ENCODE assay signal across 9 cellular contexts in genomic region chr1:226625832-226626576, GRCh38.
DNase-seq lines count a peak whose midpoint lies in the region; ATAC-seq lines count a peak whose summit lies in the region.
"Had no signal": no experiment of that assay in that cellular context is flagged by ENCODE, and none has a peak within 500 bp of the region (broad histone marks: within the 10 kb centered on the region; RNA-seq: fewer than 3 reads in every experiment).

No MANE protein-coding gene starts in this region.

- H3K4me3 Mint-ChIP-seq in activated CD4-positive, alpha-beta T cell treated with anti-CD3 and anti-CD28 coated beads, Interleukin-2, amount 10 ng/mL, durations not matched to agents 24 days and 14 days = peak overlapping the region; percentile 35
- H3K4me3 Mint-ChIP-seq in central memory CD8-positive, alpha-beta T cell = peak overlapping the region; percentile 47
- H3K4me3 Mint-ChIP-seq in stimulated activated naive B cell treated with anti-CD40 and anti-IgM and Interleukin-4, amounts not matched to agents 10 μg/mL and 1 μg/mL and 100 μg/mL, for 72 hours = peak overlapping the region; percentile 57 to 70

- peaks cover 8% of the 10 kb centered on the region for H3K27me3 Mint-ChIP-seq in activated CD4-positive, alpha-beta T cell treated with anti-CD3 and anti-CD28 coated beads, Interleukin-2, amount 10 ng/mL, durations not matched to agents 24 days and 14 days
- H3K27me3 Mint-ChIP-seq in central memory CD8-positive, alpha-beta T cell = no peaks in the 10 kb centered on the region
- no peaks in the 10 kb centered on the region for H3K27me3 Mint-ChIP-seq in stimulated activated naive B cell treated with anti-CD40 and anti-IgM and Interleukin-4, amounts not matched to agents 10 μg/mL and 1 μg/mL and 100 μg/mL, for 72 hours

- H3K27ac Mint-ChIP-seq in activated CD4-positive, alpha-beta T cell treated with anti-CD3 and anti-CD28 coated beads, Interleukin-2, amount 10 ng/mL, durations not matched to agents 24 days and 14 days = peak overlapping the region; percentile 88
- peak overlapping the region; percentile 49 for H3K27ac Mint-ChIP-seq in central memory CD8-positive, alpha-beta T cell (ENCODE audit: low read depth)
- H3K27ac Mint-ChIP-seq in stimulated activated naive B cell treated with anti-CD40 and anti-IgM and Interleukin-4, amounts not matched to agents 10 μg/mL and 1 μg/mL and 100 μg/mL, for 72 hours = peak overlapping the region; percentile 99

- H3K36me3 Mint-ChIP-seq in activated CD4-positive, alpha-beta T cell treated with anti-CD3 and anti-CD28 coated beads, Interleukin-2, amount 10 ng/mL, durations not matched to agents 24 days and 14 days (ENCODE audit: low read depth) = peaks cover 13% of the 10 kb centered on the region
- peaks cover 11% of the 10 kb centered on the region for H3K36me3 Mint-ChIP-seq in central memory CD8-positive, alpha-beta T cell (ENCODE audit: insufficient read depth)
- peaks cover 36 to 57% of the 10 kb centered on the region in 2 donors for H3K36me3 Mint-ChIP-seq in stimulated activated naive B cell treated with anti-CD40 and anti-IgM and Interleukin-4, amounts not matched to agents 10 μg/mL and 1 μg/mL and 100 μg/mL, for 72 hours

- no peak for DNase-seq in activated CD4-positive, alpha-beta T cell treated with anti-CD3 and anti-CD28 coated beads, Interleukin-2, amount 10 ng/mL, durations not matched to agents 24 days and 14 days
- DNase-seq in activated CD4-positive, alpha-beta T cell treated with anti-CD3 and anti-CD28 coated beads for 1 hour = no peak
- DNase-seq in central memory CD8-positive, alpha-beta T cell (ENCODE audit: low spot score in 2 of 2) = no peak
- no peak for DNase-seq in stimulated activated naive B cell treated with anti-CD40 and anti-IgM and Interleukin-4, amounts not matched to agents 10 μg/mL and 1 μg/mL and 100 μg/mL, for 72 hours
- DNase-seq in NCI-H510A (lab: John Stamatoyannopoulos, UW) = no peak
- DNase-seq in OCI-M1 (lab: John Stamatoyannopoulos, UW) = no peak
- DNase-seq in NCI-H524 (lab: John Stamatoyannopoulos, UW) = no peak
- DNase-seq: NCI-H187 had no signal

- peak; percentile 28 for ATAC-seq in HG03066 (IDR thresholded peaks at IDR 0.05; ENCODE audit: low read depth, unreplicated experiment)
- ATAC-seq in central memory CD8-positive, alpha-beta T cell (replicated peaks; ENCODE audit: extremely low read depth, poor library complexity, severe bottlenecking) = peak; percentile 37
- peak; percentile 38 to 47 for ATAC-seq in stimulated activated naive B cell treated with anti-CD40 and anti-IgM and Interleukin-4, amounts not matched to agents 10 μg/mL and 1 μg/mL and 100 μg/mL, for 72 hours (replicated peaks)

- H3K9me3 Mint-ChIP-seq in activated CD4-positive, alpha-beta T cell treated with anti-CD3 and anti-CD28 coated beads, Interleukin-2, amount 10 ng/mL, durations not matched to agents 24 days and 14 days = no peaks in the 10 kb centered on the region
- no peaks in the 10 kb centered on the region for H3K9me3 Mint-ChIP-seq in central memory CD8-positive, alpha-beta T cell
- peaks cover 8 to 9% of the 10 kb centered on the region in 2 donors for H3K9me3 Mint-ChIP-seq in stimulated activated naive B cell treated with anti-CD40 and anti-IgM and Interleukin-4, amounts not matched to agents 10 μg/mL and 1 μg/mL and 100 μg/mL, for 72 hours

- peaks cover 19% of the 10 kb centered on the region for H3K4me1 Mint-ChIP-seq in activated CD4-positive, alpha-beta T cell treated with anti-CD3 and anti-CD28 coated beads, Interleukin-2, amount 10 ng/mL, durations not matched to agents 24 days and 14 days
- H3K4me1 Mint-ChIP-seq in central memory CD8-positive, alpha-beta T cell = peaks cover 19% of the 10 kb centered on the region
- peaks cover 37 to 52% of the 10 kb centered on the region in 2 donors for H3K4me1 Mint-ChIP-seq in stimulated activated naive B cell treated with anti-CD40 and anti-IgM and Interleukin-4, amounts not matched to agents 10 μg/mL and 1 μg/mL and 100 μg/mL, for 72 hours

- intact Hi-C loops in activated CD4-positive, alpha-beta T cell treated with anti-CD3 and anti-CD28 coated beads, Interleukin-2, amount 10 ng/mL, durations not matched to agents 24 days and 14 days (cut with micrococcal nuclease) = loop anchor here (1.0 to 5.0 kb wide), 9 partner anchors 8 to 314 kb away; partner anchors contain the start of genes COQ8A and ITPKB

Comparison
In these comparisons a context has a peak if more than half of its experiments do, and no peak if none do; other contexts are left out.
1. H3K27ac Mint-ChIP-seq: peak in every context shown above with its lines; median percentile 99 in stimulated activated naive B cell treated with anti-CD40 and anti-IgM and Interleukin-4, amounts not matched to agents 10 μg/mL and 1 μg/mL and 100 μg/mL, for 72 hours; 88 in activated CD4-positive, alpha-beta T cell treated with anti-CD3 and anti-CD28 coated beads, Interleukin-2, amount 10 ng/mL, durations not matched to agents 24 days and 14 days; 49 in central memory CD8-positive, alpha-beta T cell.